Comparison of ENCODE assay signal across 22 cellular contexts in the genomic region with DNA sequence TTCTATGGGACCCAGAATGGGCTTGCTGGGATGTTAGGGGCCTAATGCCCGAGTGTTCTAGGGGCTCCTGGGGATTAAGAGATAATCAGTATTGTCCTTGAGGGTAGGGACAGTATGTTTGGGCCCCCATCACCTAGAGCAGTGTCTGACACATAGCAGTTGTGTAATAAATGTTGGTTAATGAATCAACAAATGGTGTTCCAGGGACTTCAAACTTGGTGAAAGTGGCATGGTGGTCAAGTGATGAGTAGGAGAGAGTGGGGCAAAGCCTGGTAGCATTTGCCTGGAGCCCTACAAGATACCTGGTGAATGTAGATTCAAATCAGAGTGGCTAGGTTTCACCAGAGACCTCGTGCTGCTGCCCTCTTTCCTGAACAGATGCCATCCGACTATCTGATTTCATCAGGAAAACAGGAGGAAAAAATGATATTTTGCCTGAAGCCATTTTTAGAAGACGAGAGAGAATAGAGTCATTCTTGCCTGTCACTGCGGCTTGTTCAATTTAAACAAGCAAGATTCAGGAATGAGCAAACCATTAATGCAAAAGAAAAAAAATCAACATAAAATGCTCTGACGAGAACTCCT.
A peak's percentile ranks its signal among the peaks of the same experiment; 100 is the strongest.
DNase-seq lines count a peak whose midpoint lies in the region; ATAC-seq, FAIRE-seq and TF ChIP-seq lines count a peak whose summit lies in the region.
"Had no signal": no experiment of that assay in that cellular context is flagged by ENCODE, and none has a peak within 500 bp of the region (broad histone marks: within the 10 kb centered on the region; RNA-seq: fewer than 3 reads in every experiment).

No MANE protein-coding gene starts in this region.

- BruUV-seq in A673 (replicated peaks; lab: Mats Ljungman, UMichigan) (no TSS peak), Panc1 (replicated peaks; lab: Mats Ljungman, UMichigan) (no TSS peak)

- no peak for ATAC-seq in Panc1
- no peak for ATAC-seq in activated CD4-positive, CD25-positive, alpha-beta regulatory T cell treated with anti-CD3 and anti-CD28 coated beads, Interleukin-2, amount 50 U/mL, for 24 hours
- ATAC-seq in body of pancreas: no peak
- ATAC-seq: effector memory CD8-positive, alpha-beta T cell; HepG2 had no signal

- no peak for FAIRE-seq in bronchial epithelial cell (lab: Jason Lieb, UNC)
- FAIRE-seq: A204.1, H1, HepG2 had no signal

- CTCF ChIA-PET in A673 (lab: Charles Lee) (no interaction called here), Panc1 (lab: Charles Lee) (interaction anchor here (1.0 kb wide), 1 partner anchor 20 kb away, joined by 4 read pairs; no protein-coding TSS in a partner anchor)

- no peak overlapping the region for H3K4me3 Mint-ChIP-seq in mesothelial cell of epicardium
- H3K4me3 Mint-ChIP-seq: CD14-positive monocyte; effector memory CD8-positive, alpha-beta T cell; memory B cell; nephron progenitor cell had no signal

- in situ Hi-C loops in Panc1 (cut with HindIII; ENCODE audit: low pct_unique_long_range_greater_than_20kb, low sequenced_read_pairs): no loop called here

- intact Hi-C loops in A673 (cut with micrococcal nuclease; ENCODE audit: unreplicated experiment): no loop called here
- intact Hi-C loops in Panc1 (cut with micrococcal nuclease; ENCODE audit: unreplicated experiment): no loop called here
- intact Hi-C loops in spleen (cut with DNase I; ENCODE audit: low total_unique reads): no loop called here
- intact Hi-C loops in body of pancreas (cut with DNase I): no loop called here

- H3K27ac Mint-ChIP-seq in mesothelial cell of epicardium: peak overlapping the region; percentile 89
- H3K27ac Mint-ChIP-seq: CD14-positive monocyte; effector memory CD8-positive, alpha-beta T cell; memory B cell; nephron progenitor cell; progenitor cell of endocrine pancreas had no signal

- no peaks in the 10 kb centered on the region for H3K36me3 ChIP-seq in A673 (ENCODE audit: insufficient read depth, low read length, poor library complexity, severe bottlenecking)
- H3K36me3 ChIP-seq in Panc1 (ENCODE audit: control insufficient read depth, insufficient read depth, low read length): no peaks in the 10 kb centered on the region
- no peaks in the 10 kb centered on the region for H3K36me3 ChIP-seq in bronchial epithelial cell (ENCODE audit: control insufficient read depth, insufficient read depth, low read length)
- H3K36me3 ChIP-seq in spleen: no peaks in the 10 kb centered on the region
- H3K36me3 ChIP-seq in body of pancreas (replicated peaks in 1 of 2; ENCODE audit: insufficient read depth in 1 of 2, low read depth in 2 of 2): no peaks in the 10 kb centered on the region
- H3K36me3 ChIP-seq: adrenal gland had no signal

- peaks cover 43% of the 10 kb centered on the region for H3K4me1 Mint-ChIP-seq in mesothelial cell of epicardium
- H3K4me1 Mint-ChIP-seq: CD14-positive monocyte, memory B cell had no signal

- TF ChIP-seq CTCF in A673 (conservative IDR thresholded peaks at IDR 0.05; ENCODE audit: low read depth, low read length): no peak
- no peak for TF ChIP-seq CTCF in Panc1 (IDR thresholded peaks at IDR 0.05)
- no peak for TF ChIP-seq CTCF in bronchial epithelial cell (IDR thresholded peaks at IDR 0.05; ENCODE audit: insufficient read depth, low read length, severe bottlenecking)
- TF ChIP-seq CTCF in mesothelial cell of epicardium (IDR thresholded peaks at IDR 0.05; ENCODE audit: unreplicated experiment): no peak
- no peak for TF ChIP-seq CTCF in spleen (IDR thresholded peaks at IDR 0.05 in 8 of 11, conservative IDR thresholded peaks at IDR 0.05 in 3 of 11)
- TF ChIP-seq CTCF in body of pancreas (IDR thresholded peaks at IDR 0.05): no peak

- no peaks in the 10 kb centered on the region for H3K36me3 Mint-ChIP-seq in mesothelial cell of epicardium
- H3K36me3 Mint-ChIP-seq: CD14-positive monocyte, memory B cell had no signal

- 80 to 85% (median 83%) methylated on average over 6 of the region's 6 CpGs for WGBS in spleen, 5 donors
- 88 to 95% methylated on average over 6 of the region's 6 CpGs for WGBS in body of pancreas, 2 donors

- no peaks in the 10 kb centered on the region for H3K27me3 Mint-ChIP-seq in mesothelial cell of epicardium (ENCODE audit: low read depth)
- H3K27me3 Mint-ChIP-seq: progenitor cell of endocrine pancreas had no signal

- H3K9me3 ChIP-seq in A673 (ENCODE audit: low read depth, low read length, poor library complexity, severe bottlenecking) (no peaks in the 10 kb centered on the region), Panc1 (ENCODE audit: control insufficient read depth, insufficient read depth, low read depth, low read length) (no peaks in the 10 kb centered on the region), spleen (no peaks in the 10 kb centered on the region), body of pancreas (no peaks in the 10 kb centered on the region)
- H3K9me3 ChIP-seq: adrenal gland had no signal

- H3K27ac ChIP-seq in A673 (ENCODE audit: low read depth, low read length, poor library complexity, severe bottlenecking) (peak overlapping the region; percentile 79), Panc1 (ENCODE audit: low read length) (peak overlapping the region; percentile 88), spleen (no peak overlapping the region), body of pancreas (no peak overlapping the region)

- DNase-seq in A673 (ENCODE audit: low spot score): no peak
- no peak for DNase-seq in Panc1 (ENCODE audit: low read depth, low spot score)
- DNase-seq in bronchial epithelial cell (ENCODE audit: low read depth): peak; percentile 41
- DNase-seq in mesothelial cell of epicardium (ENCODE audit: low spot score in 2 of 2, unreplicated experiment in 2 of 2): no peak
- DNase-seq in NCI-H2196 (lab: John Stamatoyannopoulos, UW; ENCODE audit: unreplicated experiment): no peak
- no peak for DNase-seq in spleen
- DNase-seq in body of pancreas: no peak
- DNase-seq: activated CD4-positive, alpha-beta T cell treated with anti-CD3 and anti-CD28 coated beads for 48 hours; adrenal gland; effector memory CD8-positive, alpha-beta T cell; GDM1; NCI-H146; NCI-H446 treated with DMSO at 0.1 percent for 48 hours; nephron progenitor cell; stimulated activated CD8-positive, alpha-beta memory T cell treated with anti-CD3 and anti-CD28 coated beads, Interleukin-4, amount 100 ng/mL, for 48 hours had no signal

- H3K4me1 ChIP-seq in A673 (ENCODE audit: insufficient read depth, low read length, poor library complexity, severe bottlenecking): peaks cover 37% of the 10 kb centered on the region
- peaks cover 27% of the 10 kb centered on the region for H3K4me1 ChIP-seq in Panc1 (ENCODE audit: control insufficient read depth, insufficient read depth, low read length)
- no peaks in the 10 kb centered on the region for H3K4me1 ChIP-seq in spleen
- H3K4me1 ChIP-seq in body of pancreas: peaks cover 19% of the 10 kb centered on the region

- no peaks in the 10 kb centered on the region for H3K9me3 Mint-ChIP-seq in mesothelial cell of epicardium
- H3K9me3 Mint-ChIP-seq: effector memory CD8-positive, alpha-beta T cell; memory B cell; nephron progenitor cell had no signal

- TF ChIP-seq POLR2A in spleen (IDR thresholded peaks at IDR 0.05) (no peak), body of pancreas (IDR thresholded peaks at IDR 0.05) (no peak)

- H3K27me3 ChIP-seq in A673 (replicated peaks; ENCODE audit: insufficient read depth, low read depth, low read length, poor library complexity): no peaks in the 10 kb centered on the region
- H3K27me3 ChIP-seq in Panc1 (ENCODE audit: control insufficient read depth, insufficient read depth, low read length): no peaks in the 10 kb centered on the region
- H3K27me3 ChIP-seq in bronchial epithelial cell (ENCODE audit: control insufficient read depth, insufficient read depth, low read length): no peaks in the 10 kb centered on the region
- H3K27me3 ChIP-seq in spleen (replicated peaks in 1 of 7): peaks cover 0 to 24% (median 0%) of the 10 kb centered on the region in 7 donors
- no peaks in the 10 kb centered on the region for H3K27me3 ChIP-seq in body of pancreas
- H3K27me3 ChIP-seq: adrenal gland had no signal

- H3K4me3 ChIP-seq in A673 (ENCODE audit: low read depth, low read length, poor library complexity, severe bottlenecking) (no peak overlapping the region), Panc1 (ENCODE audit: low read depth in 2 of 2, low read length in 2 of 2) (no peak overlapping the region), bronchial epithelial cell (ENCODE audit: low read depth, low read length) (no peak overlapping the region), spleen (no peak overlapping the region), body of pancreas (no peak overlapping the region)
- H3K4me3 ChIP-seq: adrenal gland had no signal

- POLR2A ChIA-PET in A673 (lab: Charles Lee; ENCODE audit: low non-redundant PET) (interaction anchor here (0.7 kb wide), 1 partner anchor 487 kb away, joined by 4 read pairs; no protein-coding TSS in a partner anchor), Panc1 (lab: Charles Lee) (no interaction called here)

Comparison
In these comparisons a context has a peak if more than half of its experiments do, and no peak if none do; other contexts are left out.
1. H3K27ac ChIP-seq: peak in A673 (single experiment) and Panc1 (single experiment); none in spleen (0 of 8) and body of pancreas (0 of 4).